ENCODE assay signal across 31 cellular contexts in the genomic region with DNA sequence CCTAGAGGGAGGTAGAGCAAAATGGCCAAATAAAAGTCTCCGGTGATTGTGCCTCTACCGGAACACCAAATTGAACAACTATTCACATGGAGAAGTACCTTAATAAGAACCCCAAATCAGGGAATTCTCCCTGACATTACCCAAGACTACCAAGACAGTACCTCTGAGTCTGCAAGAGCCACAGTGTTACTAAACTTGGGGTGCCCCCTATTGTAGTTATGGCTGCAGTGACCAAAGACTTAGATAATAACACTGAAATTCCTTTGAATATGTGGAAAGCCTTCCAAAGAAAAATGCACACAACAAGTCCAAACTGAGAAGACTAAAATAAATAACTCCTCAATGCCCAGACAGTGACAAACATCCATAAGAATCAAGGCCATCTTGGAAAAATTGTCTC.
DNase-seq lines count a peak whose midpoint lies in the region; ATAC-seq, FAIRE-seq and TF ChIP-seq lines count a peak whose summit lies in the region.
"Had no signal": no experiment of that assay in that cellular context is flagged by ENCODE, and none has a peak within 500 bp of the region (broad histone marks: within the 10 kb centered on the region; RNA-seq: fewer than 3 reads in every experiment).

No MANE protein-coding gene starts in this region.

- H2BK12ac ChIP-seq in H1 (ENCODE audit: low read depth, low read length) = no peak overlapping the region

- H3K27ac Mint-ChIP-seq in GM23338 (no peak overlapping the region), CD14-positive monocyte (no peak overlapping the region)
- H3K27ac Mint-ChIP-seq: B cell; CD4-positive, alpha-beta memory T cell; CD4-positive, alpha-beta T cell; CD8-positive, alpha-beta memory T cell; CD8-positive, alpha-beta T cell had no signal

- intact Hi-C loops in CD14-positive monocyte (cut with micrococcal nuclease) = no loop called here

- H4K8ac ChIP-seq in H1 (ENCODE audit: extremely low read depth, insufficient read depth, low read length) = no peak overlapping the region

- no peak overlapping the region for H3K18ac ChIP-seq in H1 (ENCODE audit: extremely low read depth, low read length)

- H3K4me1 ChIP-seq in GM23338 (ENCODE audit: insufficient read depth) (0 out of 2 replicates have a peak, but pooled peaks cover 3% of the 10 kb centered on the region), H1 (replicated peaks in 1 of 4; ENCODE audit: control insufficient read depth in 3 of 4, insufficient read depth in 4 of 4, low read length in 3 of 4) (no peaks in the 10 kb centered on the region), HAP-1 (no peaks in the 10 kb centered on the region)
- H3K4me1 ChIP-seq: A549; BE2C; BLaER1; BLaER1 treated with 17β-estradiol and CSF1 and Interleukin-3, amounts not matched to agents 10 nM and 100 nM; Caco-2 had no signal

- H4K5ac ChIP-seq in H1 (ENCODE audit: insufficient read length, low read depth, low read length) = no peak overlapping the region

- no peak overlapping the region for H3K9ac ChIP-seq in H1 (replicated peaks in 1 of 4; ENCODE audit: extremely low read depth in 1 of 4, low read depth in 3 of 4, low read length in 3 of 4)
- H3K9ac ChIP-seq: BLaER1; BLaER1 treated with 17β-estradiol and CSF1 and Interleukin-3, amounts not matched to agents 10 nM and 100 nM had no signal

- H4K20me1 ChIP-seq in GM23338 (replicated peaks; ENCODE audit: insufficient read depth) (no peaks in the 10 kb centered on the region), H1 (replicated peaks in 1 of 2; ENCODE audit: control insufficient read depth in 1 of 2, insufficient read depth in 2 of 2, low read length in 2 of 2) (no peaks in the 10 kb centered on the region)
- H4K20me1 ChIP-seq: BLaER1; BLaER1 treated with 17β-estradiol and CSF1 and Interleukin-3, amounts not matched to agents 10 nM and 100 nM had no signal

- H3K4me2 ChIP-seq in GM23338 (no peak overlapping the region), H1 (ENCODE audit: insufficient read depth in 1 of 2, low read depth in 2 of 2, low read length in 2 of 2) (no peak overlapping the region)
- H3K4me2 ChIP-seq: A549; BLaER1; BLaER1 treated with 17β-estradiol and CSF1 and Interleukin-3, amounts not matched to agents 10 nM and 100 nM had no signal

- H3K79me1 ChIP-seq in H1 (ENCODE audit: low read depth, low read length) = no peaks in the 10 kb centered on the region

- peaks cover 11% of the 10 kb centered on the region for H3K9me2 ChIP-seq in GM23338 (ENCODE audit: insufficient read depth)

- no peak for FAIRE-seq in H1 (lab: Jason Lieb, UNC)
- FAIRE-seq: A549, D721Med had no signal

- no peaks in the 10 kb centered on the region for H3K23me2 ChIP-seq in H1 (ENCODE audit: low read depth, low read length)

- no peak overlapping the region for H2BK5ac ChIP-seq in H1 (ENCODE audit: low read depth, low read length)

- POLR2A ChIA-PET in H1 (lab: Charles Lee; ENCODE audit: partially characterized antibody) = no interaction called here

- no peak overlapping the region for H3K56ac ChIP-seq in H1 (replicated peaks; ENCODE audit: insufficient read length, low read depth, low read length)

- TF ChIP-seq CTCF in GM23338 (conservative IDR thresholded peaks at IDR 0.05; ENCODE audit: low read depth in 2 of 2) (peak; percentile 37 to 53), H1 (IDR thresholded peaks at IDR 0.05; ENCODE audit: control extremely low read depth in 1 of 3, insufficient read depth in 1 of 3, low read depth in 1 of 3, low read length in 3 of 3) (peak in 1 of 3 experiments; percentile 17; a peak in 2 of 4 replicates), CD14-positive monocyte (IDR thresholded peaks at IDR 0.05) (no peak)

- H3K14ac ChIP-seq in H1 (ENCODE audit: insufficient read length) = no peak overlapping the region

- no peak for TF ChIP-seq POLR2A in H1 (IDR thresholded peaks at IDR 0.05; ENCODE audit: control extremely low read depth in 1 of 2, low read depth in 2 of 2, low read length in 2 of 2)

- H3K4me3 ChIP-seq in GM23338 (no peak overlapping the region), H1 (ENCODE audit: extremely low read depth in 1 of 4, insufficient read depth in 2 of 4, low read depth in 3 of 4, low read length in 4 of 4) (no peak overlapping the region), HAP-1 (no peak overlapping the region)
- H3K4me3 ChIP-seq: A549; BLaER1; BLaER1 treated with 17β-estradiol and CSF1 and Interleukin-3, amounts not matched to agents 10 nM and 100 nM had no signal

- H2AFZ ChIP-seq in GM23338 = 0 out of 2 replicates have a peak overlapping the region, but pooled peaks have one; percentile 6
- no peak overlapping the region for H2AFZ ChIP-seq in H1 (ENCODE audit: low read length)

- peak; percentile 40 to 52; a peak in 3 of 4 replicates for TF ChIP-seq RAD21 in H1 (IDR thresholded peaks at IDR 0.05 in 1 of 2, conservative IDR thresholded peaks at IDR 0.05 in 1 of 2; ENCODE audit: low read depth in 2 of 2, low read length in 2 of 2)

- no peak overlapping the region for H2BK15ac ChIP-seq in H1 (ENCODE audit: low read length)

- H3K36me3 Mint-ChIP-seq in GM23338 (ENCODE audit: low read depth) (peaks cover 8% of the 10 kb centered on the region; the same call in 1 of the 3 replicates), CD14-positive monocyte (no peaks in the 10 kb centered on the region)
- H3K36me3 Mint-ChIP-seq: CD4-positive, alpha-beta memory T cell; CD4-positive, CD25-positive, alpha-beta regulatory T cell; CD8-positive, alpha-beta memory T cell; CD8-positive, alpha-beta T cell had no signal

- H4K91ac ChIP-seq in H1 (replicated peaks; ENCODE audit: insufficient read length, low read length) = no peak overlapping the region

- H3K4me3 Mint-ChIP-seq in GM23338 (no peak overlapping the region), CD14-positive monocyte (no peak overlapping the region)
- H3K4me3 Mint-ChIP-seq: B cell; CD4-positive, alpha-beta memory T cell; CD4-positive, alpha-beta T cell; CD4-positive, CD25-positive, alpha-beta regulatory T cell; CD8-positive, alpha-beta memory T cell; CD8-positive, alpha-beta T cell had no signal

- CTCF ChIA-PET in H1 (lab: Charles Lee; ENCODE audit: partially characterized antibody) = no interaction called here

- H3K36me3 ChIP-seq in GM23338 (ENCODE audit: insufficient read depth) (no peaks in the 10 kb centered on the region), H1 (ENCODE audit: control insufficient read depth in 2 of 4, insufficient read depth in 4 of 4, low read length in 3 of 4) (no peaks in the 10 kb centered on the region), HAP-1 (replicated peaks) (no peaks in the 10 kb centered on the region)
- H3K36me3 ChIP-seq: BE2C; BLaER1; BLaER1 treated with 17β-estradiol and CSF1 and Interleukin-3, amounts not matched to agents 10 nM and 100 nM had no signal

- no peak for TF ChIP-seq EP300 in H1 (IDR thresholded peaks at IDR 0.05; ENCODE audit: borderline replicate concordance in 1 of 2, low read depth in 2 of 2, low read length in 2 of 2)

- H3K27me3 Mint-ChIP-seq in GM23338 (ENCODE audit: insufficient read depth, low read depth, poor library complexity) (peaks cover 2% of the 10 kb centered on the region), CD14-positive monocyte (ENCODE audit: low read depth in 3 of 3) (peaks cover 0 to 1% (median 0%) of the 10 kb centered on the region in 3 donors)
- H3K27me3 Mint-ChIP-seq: B cell; CD4-positive, alpha-beta memory T cell; CD4-positive, alpha-beta T cell; CD4-positive, CD25-positive, alpha-beta regulatory T cell had no signal

- no peaks in the 10 kb centered on the region for H3K27me3 ChIP-seq in GM23338 (ENCODE audit: insufficient read depth)
- peaks cover 0 to 1% (median 0%) of the 10 kb centered on the region in 4 experiments; a peak in 1 of 7 replicates for H3K27me3 ChIP-seq in H1 (replicated peaks in 1 of 4; ENCODE audit: control insufficient read depth in 3 of 4, extremely low read depth in 1 of 4, insufficient read depth in 3 of 4, low read length in 3 of 4)
- H3K27me3 ChIP-seq in HAP-1 (ENCODE audit: low read depth) = no peaks in the 10 kb centered on the region
- H3K27me3 ChIP-seq: BE2C; BLaER1; BLaER1 treated with 17β-estradiol and CSF1 and Interleukin-3, amounts not matched to agents 10 nM and 100 nM had no signal

- no peak overlapping the region for H3K27ac ChIP-seq in GM23338 (ENCODE audit: low read depth)
- no peak overlapping the region for H3K27ac ChIP-seq in H1 (ENCODE audit: low read depth, low read length)
- H3K27ac ChIP-seq: 22Rv1; A549; BLaER1; BLaER1 treated with 17β-estradiol and CSF1 and Interleukin-3, amounts not matched to agents 10 nM and 100 nM; C4-2B had no signal

- H3K9me3 Mint-ChIP-seq in GM23338 (peaks cover 14% of the 10 kb centered on the region), CD14-positive monocyte (peaks cover 4 to 10% (median 5%) of the 10 kb centered on the region in 7 donors)

- H3K79me2 ChIP-seq in GM23338 (replicated peaks; ENCODE audit: insufficient read depth) = no peaks in the 10 kb centered on the region
- H3K79me2 ChIP-seq in H1 (ENCODE audit: control insufficient read depth in 1 of 2, insufficient read depth in 2 of 2, low read length in 2 of 2) = no peaks in the 10 kb centered on the region

- no peak overlapping the region for H2BK20ac ChIP-seq in H1 (ENCODE audit: low read length)

- H3K23ac ChIP-seq in H1 (ENCODE audit: insufficient read length) = no peak overlapping the region

- H2AK5ac ChIP-seq in H1 (ENCODE audit: low read depth, low read length) = no peak overlapping the region

- H2BK120ac ChIP-seq in H1 (replicated peaks; ENCODE audit: low read depth, low read length) = no peak overlapping the region

- H3K9me3 ChIP-seq in H1 (ENCODE audit: insufficient read depth in 2 of 2, low read depth in 1 of 2, low read length in 1 of 2) (peaks cover 0 to 6% of the 10 kb centered on the region in 2 experiments; a peak in 3 of 4 replicates), HAP-1 (peaks cover 4% of the 10 kb centered on the region)
- H3K9me3 ChIP-seq: BE2C, Caco-2 had no signal

- H3K4ac ChIP-seq in H1 (replicated peaks; ENCODE audit: insufficient read length, low read depth, low read length) = no peak overlapping the region

- ATAC-seq in GM23338 = no peak
- ATAC-seq: A549; CD8-positive, alpha-beta T cell had no signal

- in situ Hi-C loops in HAP-1 (cut with MboI; ENCODE audit: low sequenced_read_pairs) = no loop called here

- H3F3A ChIP-seq in GM23338 (replicated peaks; ENCODE audit: low read depth) = no peaks in the 10 kb centered on the region

- H3K4me1 Mint-ChIP-seq in GM23338 (peaks cover 3% of the 10 kb centered on the region; the same call in 1 of the 3 replicates), CD14-positive monocyte (no peaks in the 10 kb centered on the region)
- H3K4me1 Mint-ChIP-seq: B cell; CD4-positive, alpha-beta memory T cell; CD4-positive, CD25-positive, alpha-beta regulatory T cell; CD8-positive, alpha-beta memory T cell had no signal

- 94% methylated on average over 2 of the region's 2 CpGs; no CpG with 5 or more reads in 1 of the 2 experiments for WGBS in H1 (ENCODE audit: extremely low coverage in 1 of 2, insufficient coverage in 1 of 2, insufficient read length in 1 of 2, insufficient replicate concordance in 2 of 2, low coverage in 1 of 2, low lambda C conversion rate in 2 of 2, missing lambda C conversion rate in 1 of 2), 2 experiments

- DNase-seq in GM23338 (ENCODE audit: low spot score) (peak; percentile 5), H1 (ENCODE audit: low read depth in 1 of 2, low spot score in 2 of 2) (no peak), HAP-1 (ENCODE audit: low spot score in 2 of 2) (no peak), CD14-positive monocyte (ENCODE audit: low spot score) (no peak)
- DNase-seq: 8988T; ACHN; AML-193; BE2C; C1 segment of cervical spinal cord; Caco-2; Calu3; CD4-positive, alpha-beta memory T cell; CD4-positive, alpha-beta T cell; CD4-positive, CD25-positive, alpha-beta regulatory T cell; CD8-positive, alpha-beta memory T cell; CD8-positive, alpha-beta T cell; COR-L47; DMS 273 treated with DMSO at 0.1 percent for 48 hours; DMS153; DMS53; DMS79; DMS79 treated with DMSO at 0.1 percent for 48 hours; DND-41; EL had no signal
